In the genomic region with DNA sequence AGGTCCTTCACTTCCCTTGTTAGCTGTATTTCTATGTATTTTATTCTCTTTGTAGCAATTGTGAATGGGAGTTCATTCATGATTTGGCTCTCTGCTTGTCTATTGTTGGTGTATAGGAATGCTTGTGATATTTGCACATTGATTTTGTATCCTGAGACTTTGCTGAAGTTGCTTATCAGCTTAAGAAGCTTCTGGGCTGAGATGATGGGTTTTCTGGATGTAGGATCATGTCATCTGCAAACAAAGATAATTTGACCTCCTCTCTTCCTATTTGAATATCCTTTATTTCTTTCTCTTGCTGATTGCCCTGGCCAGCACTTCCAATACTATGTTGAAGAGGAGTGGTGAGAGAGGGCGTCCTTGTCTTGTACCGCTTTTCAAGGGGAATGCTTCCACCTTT, we compare ENCODE assay signal across 3 cellular contexts.
A peak's percentile ranks its signal among the peaks of the same experiment; 100 is the strongest.
DNase-seq lines count a peak whose midpoint lies in the region; ATAC-seq, FAIRE-seq and TF ChIP-seq lines count a peak whose summit lies in the region.
"Not testable (repeated sequence)": the region's sequence is repeated elsewhere in the genome, so short reads cannot be mapped to it uniquely, and the experiment has no call there.

No MANE protein-coding gene starts in this region.

- H3K36me3 Mint-ChIP-seq in neural crest cell (ENCODE audit: low read depth), result not testable (repeated sequence)

- POLR2A ChIA-PET in K562 (lab: Yijun Ruan, JAX), result not testable (repeated sequence)

- not testable (repeated sequence) for H3K9me3 ChIP-seq in K562 (replicated peaks; ENCODE audit: control insufficient read depth, insufficient read depth, low read depth, low read length)

- peaks cover 17 to 25% of the 10 kb centered on the region in 2 experiments; a peak in 4 of 5 replicates for H3K4me1 ChIP-seq in K562 (replicated peaks in 1 of 2; ENCODE audit: control insufficient read depth in 2 of 2, insufficient read depth in 2 of 2, low read length in 2 of 2)

- DNase-seq in OCI-M1 (lab: John Stamatoyannopoulos, UW) (peak; percentile 22), K562 (ENCODE audit: extremely low read depth in 1 of 4, low spot score in 3 of 4) (peak in 1 of 4 experiments; percentile 30)
- DNase-seq in neural crest cell (ENCODE audit: low read depth, low spot score), result not testable (repeated sequence)

- CTCF ChIA-PET in K562 (lab: Yijun Ruan, JAX; ENCODE audit: low intra/inter-chr PET ratio), result not testable (repeated sequence)

- H4K20me1 ChIP-seq in K562 (replicated peaks; ENCODE audit: control insufficient read depth, insufficient read depth, low read length), result not testable (repeated sequence)

- not testable (repeated sequence) for H3K27me3 ChIP-seq in K562 (ENCODE audit: control insufficient read depth in 2 of 2, insufficient read depth in 2 of 2, low read length in 2 of 2)

- peaks cover 13% of the 10 kb centered on the region for H3K9me3 Mint-ChIP-seq in neural crest cell

- TF ChIP-seq EP300 in K562 (IDR thresholded peaks at IDR 0.05; ENCODE audit: low read length), result peak; percentile 23; the same call in 1 of the 2 replicates

- not testable (repeated sequence) for TF ChIP-seq POLR2A in K562 (conservative IDR thresholded peaks at IDR 0.05)

- not testable (repeated sequence) for H3K27ac ChIP-seq in K562 (ENCODE audit: extremely low read depth, low read depth, low read length)

- H3K4me3 ChIP-seq in K562, result not testable (repeated sequence)

- BruUV-seq in K562 (replicated peaks; lab: Mats Ljungman, UMichigan), result not testable (repeated sequence)

- 16% methylated on average over 2 of the region's 2 CpGs for whole genome bisulfite sequencing in K562 (ENCODE audit: insufficient coverage, low coverage, missing lambda C conversion rate)

- not testable (repeated sequence) for TF ChIP-seq CTCF in K562 (IDR thresholded peaks at IDR 0.05 in 2 of 3, conservative IDR thresholded peaks at IDR 0.05 in 1 of 3; ENCODE audit: insufficient read depth in 2 of 3, low read depth in 1 of 3, low read length in 3 of 3); neural crest cell (conservative IDR thresholded peaks at IDR 0.05)

- not testable (repeated sequence) for H3K79me2 ChIP-seq in K562 (ENCODE audit: control insufficient read depth, insufficient read depth, low read length)

- H3K36me3 ChIP-seq in K562 (ENCODE audit: control insufficient read depth, insufficient read depth, low read length), result not testable (repeated sequence)

- intact Hi-C loops in K562 (cut with micrococcal nuclease), result loop anchor here (10.0 kb wide), 1 partner anchor 98 kb away; no protein-coding TSS in a partner anchor

- H3K4me2 ChIP-seq in K562 (ENCODE audit: insufficient read depth, low read length), result not testable (repeated sequence)

- not testable (repeated sequence) for FAIRE-seq in K562 (lab: Jason Lieb, UNC)

- not testable (repeated sequence) for H3K4me3 Mint-ChIP-seq in neural crest cell

- H2AFZ ChIP-seq in K562 (ENCODE audit: low read depth, low read length), result not testable (repeated sequence)

- H3K4me1 Mint-ChIP-seq in neural crest cell, result not testable (repeated sequence)

- not testable (repeated sequence) for ATAC-seq in K562

- in situ Hi-C loops in K562 (cut with MboI), result not testable (repeated sequence)

- not testable (repeated sequence) for H3K9ac ChIP-seq in K562 (ENCODE audit: insufficient read depth in 1 of 2, low read depth in 2 of 2, low read length in 2 of 2)

- H3K27ac Mint-ChIP-seq in neural crest cell (ENCODE audit: unreplicated experiment), result peak overlapping the region; percentile 79

- not testable (repeated sequence) for TF ChIP-seq RAD21 in K562 (CRISPR knock-in tag; conservative IDR thresholded peaks at IDR 0.05 in 1 of 2, IDR thresholded peaks at IDR 0.05 in 1 of 2)

- not testable (repeated sequence) for H3K27me3 Mint-ChIP-seq in neural crest cell (ENCODE audit: low read depth)

- not testable (repeated sequence) for H3K9me1 ChIP-seq in K562 (ENCODE audit: control insufficient read depth, insufficient read depth, low read length)

TF ChIP-seq in K562, 482 proteins besides CTCF, POLR2A, EP300 and RAD21:
- peak; percentile 54 for TF ChIP-seq CBFA2T2 (conservative IDR thresholded peaks at IDR 0.05)
- peak; percentile 49; the same call in 1 of the 2 replicates for TF ChIP-seq TAL1 (IDR thresholded peaks at IDR 0.05)
- peak; percentile 44 for TF ChIP-seq SOX6 (IDR thresholded peaks at IDR 0.05)
- TF ChIP-seq ARID1B (IDR thresholded peaks at IDR 0.05), result peak; percentile 75
- peak; percentile 33; the same call in 1 of the 2 replicates for TF ChIP-seq NCOR1 (IDR thresholded peaks at IDR 0.05)
- TF ChIP-seq CBFA2T3 (IDR thresholded peaks at IDR 0.05), result peak; percentile 68; the same call in 1 of the 2 replicates
- peak; percentile 43 for TF ChIP-seq TCF3 (CRISPR knock-in tag; IDR thresholded peaks at IDR 0.05)
- 0 out of 4 replicates have a peak, but pooled peaks of 1 of the 2 experiments have one; percentile 14 for TF ChIP-seq TRIM24 (IDR thresholded peaks at IDR 0.05)
- TF ChIP-seq CTBP1 (IDR thresholded peaks at IDR 0.05; ENCODE audit: borderline replicate concordance), result 0 out of 2 replicates have a peak, but pooled peaks have one; percentile 16
